ENCODE assay signal across 21 cellular contexts in the genomic region with DNA sequence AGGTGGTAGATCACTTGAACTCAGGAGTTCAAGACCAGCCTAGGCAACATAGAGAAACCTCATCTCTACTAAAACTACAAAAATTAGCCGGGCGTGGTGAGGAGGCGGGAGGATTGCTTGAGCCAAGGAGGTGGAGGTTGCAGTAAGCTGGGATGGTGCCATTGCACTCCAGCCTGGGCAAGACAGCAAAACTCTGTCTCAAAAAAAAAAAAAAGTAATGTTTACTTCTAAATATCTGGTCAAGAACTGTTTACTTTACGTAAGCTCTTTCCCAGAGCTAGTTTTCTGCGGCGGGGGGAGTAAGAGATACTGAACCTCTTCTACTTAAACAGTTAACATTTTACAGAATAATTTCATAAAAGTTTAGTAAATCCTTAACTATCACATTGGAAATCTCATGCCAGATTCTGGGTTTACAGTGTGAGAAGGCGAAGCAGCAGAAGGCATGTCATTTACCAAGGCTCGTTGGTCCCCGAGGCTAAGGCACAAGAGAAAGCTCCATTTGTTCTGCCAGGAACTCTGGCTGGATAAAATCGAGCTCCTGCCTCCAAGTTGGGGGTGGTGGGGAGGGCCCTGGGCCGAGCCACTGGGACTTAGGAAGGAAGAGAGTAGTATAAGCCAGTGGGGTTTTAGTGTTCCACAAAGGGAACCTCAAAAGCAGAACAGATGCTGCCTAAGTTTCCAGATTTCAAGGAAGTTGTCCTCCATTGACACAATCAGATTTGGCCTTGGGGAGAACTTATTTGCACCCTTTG. TPM values are rescaled to one million over a fixed set of nuclear protein-coding genes. Genes with fewer than 3 reads are reported as not detected.
A peak's percentile ranks its signal among the peaks of the same experiment; 100 is the strongest.
DNase-seq lines count a peak whose midpoint lies in the region; ATAC-seq, FAIRE-seq and TF ChIP-seq lines count a peak whose summit lies in the region.
"Had no signal": no experiment of that assay in that cellular context is flagged by ENCODE, and none has a peak within 500 bp of the region (broad histone marks: within the 10 kb centered on the region; RNA-seq: fewer than 3 reads in every experiment).

No MANE protein-coding gene starts in this region.

- TF ChIP-seq POLR2A in HepG2 (IDR thresholded peaks at IDR 0.05; ENCODE audit: insufficient read depth in 1 of 2, low read depth in 2 of 2, low read length in 2 of 2), result no peak
- TF ChIP-seq POLR2A in stomach (IDR thresholded peaks at IDR 0.05), result no peak

- TF ChIP-seq EP300 in HepG2 (IDR thresholded peaks at IDR 0.05; ENCODE audit: low read depth in 2 of 2, low read length in 2 of 2) (no peak), HepG2 (CRISPR knock-in tag; IDR thresholded peaks at IDR 0.05; ENCODE audit: borderline replicate concordance) (no peak), stomach (IDR thresholded peaks at IDR 0.05) (no peak)

- DNase-seq in HTR-8/SVneo (ENCODE audit: insufficient read length, low spot score) (no peak), HepG2 (ENCODE audit: low spot score) (no peak), stomach (no peak), NCI-H2081 treated with DMSO at 0.1 percent for 48 hours (lab: John Stamatoyannopoulos, UW) (no peak), WERI-Rb-1 (no peak)
- DNase-seq: activated CD8-positive, alpha-beta memory T cell treated with anti-CD3 and anti-CD28 coated beads, Interleukin-2, amount 10 ng/mL, durations not matched to agents 7 days and 5 days; activated effector memory CD4-positive, alpha-beta T cell treated with Interleukin-2 at 50 U/mL for 16 hours; amniotic stem cell; naive thymus-derived CD8-positive, alpha-beta T cell; NCI-H1417 treated with DMSO at 0.1 percent for 48 hours; NCI-H2171 treated with DMSO at 0.1 percent for 48 hours; NCI-H748 treated with DMSO at 0.1 percent for 48 hours; PC-9; retina; T-helper 9 cell; upper lobe of left lung had no signal

- H3K27ac Mint-ChIP-seq in dendritic cell treated with granulocyte-macrophage colony-stimulating factor and Interleukin-4, amounts not matched to agents 40 ng/mL and 50 ng/mL, for 4 days, result peak overlapping the region; percentile 65
- H3K27ac Mint-ChIP-seq: activated CD8-positive, alpha-beta memory T cell treated with anti-CD3 and anti-CD28 coated beads, Interleukin-2, amount 10 ng/mL, durations not matched to agents 7 days and 5 days; GM23338; stimulated activated effector memory CD8-positive, alpha-beta T cell treated with anti-CD3 and anti-CD28 coated beads, Interleukin-12 subunit alpha, Interleukin-12 subunit beta, amount 100 ng/mL, for 72 hours had no signal

- no peak overlapping the region for H3K9ac ChIP-seq in HepG2 (ENCODE audit: insufficient read depth, low read depth, low read length)

- no peak overlapping the region for H2AFZ ChIP-seq in HepG2 (ENCODE audit: low read length)
- H2AFZ ChIP-seq: GM23338, PC-9 had no signal

- WGBS in HepG2 (ENCODE audit: low lambda C conversion rate), result 93% methylated on average over 11 of the region's 11 CpGs
- 57 to 78% (median 73%) methylated on average over 11 of the region's 11 CpGs for WGBS in stomach, 5 donors

- no peaks in the 10 kb centered on the region for H3K9me3 ChIP-seq in HepG2 (ENCODE audit: low read length)
- H3K9me3 ChIP-seq in stomach, result no peaks in the 10 kb centered on the region
- no peaks in the 10 kb centered on the region for H3K9me3 ChIP-seq in WERI-Rb-1 (ENCODE audit: severe bottlenecking)
- H3K9me3 ChIP-seq: upper lobe of left lung had no signal

- no peak overlapping the region for H3K4me3 Mint-ChIP-seq in dendritic cell treated with granulocyte-macrophage colony-stimulating factor and Interleukin-4, amounts not matched to agents 40 ng/mL and 50 ng/mL, for 4 days
- H3K4me3 Mint-ChIP-seq: activated CD8-positive, alpha-beta memory T cell treated with anti-CD3 and anti-CD28 coated beads, Interleukin-2, amount 10 ng/mL, durations not matched to agents 7 days and 5 days; GM23338; naive thymus-derived CD8-positive, alpha-beta T cell; stimulated activated effector memory CD8-positive, alpha-beta T cell treated with anti-CD3 and anti-CD28 coated beads, Interleukin-12 subunit alpha, Interleukin-12 subunit beta, amount 100 ng/mL, for 72 hours had no signal

- H4K20me1 ChIP-seq in HepG2 (ENCODE audit: insufficient read depth, low read length), result no peaks in the 10 kb centered on the region

- H3K4me1 ChIP-seq in HepG2 (ENCODE audit: insufficient read depth, low read length) (no peaks in the 10 kb centered on the region), stomach (peaks cover 0 to 30% (median 17%) of the 10 kb centered on the region in 4 donors)
- H3K4me1 ChIP-seq: upper lobe of left lung had no signal

- peaks cover 68% of the 10 kb centered on the region for H3K36me3 Mint-ChIP-seq in dendritic cell treated with granulocyte-macrophage colony-stimulating factor and Interleukin-4, amounts not matched to agents 40 ng/mL and 50 ng/mL, for 4 days (ENCODE audit: low read depth)

- in situ Hi-C loops in HepG2 (cut with HindIII; ENCODE audit: extremely low pct_ligation_motif_present, low pct_unique_long_range_greater_than_20kb), result no loop called here

- BruUV-seq in HepG2 (replicated peaks; lab: Mats Ljungman, UMichigan), result no TSS peak

- H3K27ac ChIP-seq in HepG2 (ENCODE audit: extremely low read length, insufficient read depth, low read length) (no peak overlapping the region), stomach (peak overlapping the region in 4 of 5 donors; percentile 51 to 70 (median 60)), WERI-Rb-1 (no peak overlapping the region)
- H3K27ac ChIP-seq: PC-9 had no signal

- FAIRE-seq in HTR-8/SVneo (lab: Jason Lieb, UNC) (peak; percentile 9), HepG2 (lab: Jason Lieb, UNC) (no peak)

- H3K27me3 Mint-ChIP-seq in dendritic cell treated with granulocyte-macrophage colony-stimulating factor and Interleukin-4, amounts not matched to agents 40 ng/mL and 50 ng/mL, for 4 days, result no peaks in the 10 kb centered on the region
- H3K27me3 Mint-ChIP-seq: activated CD8-positive, alpha-beta memory T cell treated with anti-CD3 and anti-CD28 coated beads, Interleukin-2, amount 10 ng/mL, durations not matched to agents 7 days and 5 days; naive thymus-derived CD8-positive, alpha-beta T cell had no signal

- H3K79me2 ChIP-seq in HepG2 (ENCODE audit: insufficient read depth, low read length), result no peaks in the 10 kb centered on the region

- H3K9me3 Mint-ChIP-seq in dendritic cell treated with granulocyte-macrophage colony-stimulating factor and Interleukin-4, amounts not matched to agents 40 ng/mL and 50 ng/mL, for 4 days, result no peaks in the 10 kb centered on the region
- H3K9me3 Mint-ChIP-seq: GM23338; naive thymus-derived CD8-positive, alpha-beta T cell; stimulated activated effector memory CD8-positive, alpha-beta T cell treated with anti-CD3 and anti-CD28 coated beads, Interleukin-12 subunit alpha, Interleukin-12 subunit beta, amount 100 ng/mL, for 72 hours had no signal

- H3K27me3 ChIP-seq in HepG2 (ENCODE audit: control insufficient read depth in 1 of 2, insufficient read depth in 2 of 2, low read length in 2 of 2), result no peaks in the 10 kb centered on the region
- no peaks in the 10 kb centered on the region for H3K27me3 ChIP-seq in stomach
- H3K27me3 ChIP-seq in WERI-Rb-1 (ENCODE audit: insufficient read depth, low read depth, severe bottlenecking), result no peaks in the 10 kb centered on the region
- H3K27me3 ChIP-seq: upper lobe of left lung had no signal

- H3K36me3 ChIP-seq in HepG2 (replicated peaks in 1 of 2; ENCODE audit: control insufficient read depth in 1 of 2, insufficient read depth in 2 of 2, low read length in 2 of 2) (peaks cover 41 to 57% of the 10 kb centered on the region in 2 experiments), stomach (peaks cover 20 to 78% (median 62%) of the 10 kb centered on the region in 4 donors), WERI-Rb-1 (peaks cover 32% of the 10 kb centered on the region)

- TF ChIP-seq CTCF in HepG2 (CRISPR knock-in tag; IDR thresholded peaks at IDR 0.05) (no peak), stomach (IDR thresholded peaks at IDR 0.05) (no peak), WERI-Rb-1 (IDR thresholded peaks at IDR 0.05; ENCODE audit: low read depth, low read length) (no peak)

- CTCF ChIA-PET in HepG2 (lab: Yijun Ruan, JAX; ENCODE audit: low intra/inter-chr PET ratio, low total read pairs), result no interaction called here

- intact Hi-C loops in dendritic cell treated with granulocyte-macrophage colony-stimulating factor and Interleukin-4, amounts not matched to agents 40 ng/mL and 50 ng/mL, for 4 days (cut with micrococcal nuclease), result loop anchor here (5.0 kb wide), 1 partner anchor 36 kb away; no protein-coding TSS in a partner anchor
- intact Hi-C loops in HepG2 (cut with micrococcal nuclease; ENCODE audit: unreplicated experiment), result no loop called here
- intact Hi-C loops in stomach (cut with DNase I; ENCODE audit: low total_unique reads), result no loop called here

- no peak for ATAC-seq in HepG2
- ATAC-seq in HG03460 (IDR thresholded peaks at IDR 0.05; ENCODE audit: unreplicated experiment), result no peak
- no peak for ATAC-seq in GM19397 (IDR thresholded peaks at IDR 0.05; ENCODE audit: unreplicated experiment)
- ATAC-seq: activated CD8-positive, alpha-beta memory T cell treated with anti-CD3 and anti-CD28 coated beads, Interleukin-2, amount 10 ng/mL, durations not matched to agents 7 days and 5 days; GM23338; naive thymus-derived CD8-positive, alpha-beta T cell; stimulated activated effector memory CD8-positive, alpha-beta T cell treated with anti-CD3 and anti-CD28 coated beads, Interleukin-12 subunit alpha, Interleukin-12 subunit beta, amount 100 ng/mL, for 72 hours had no signal

- peaks cover 23% of the 10 kb centered on the region for H3K4me1 Mint-ChIP-seq in dendritic cell treated with granulocyte-macrophage colony-stimulating factor and Interleukin-4, amounts not matched to agents 40 ng/mL and 50 ng/mL, for 4 days (ENCODE audit: low read depth)
- H3K4me1 Mint-ChIP-seq: GM23338; stimulated activated effector memory CD8-positive, alpha-beta T cell treated with anti-CD3 and anti-CD28 coated beads, Interleukin-12 subunit alpha, Interleukin-12 subunit beta, amount 100 ng/mL, for 72 hours had no signal

- H3K4me3 ChIP-seq in HepG2 (replicated peaks in 1 of 3; ENCODE audit: insufficient read depth in 1 of 3, low read depth in 2 of 3, low read length in 3 of 3) (no peak overlapping the region), stomach (no peak overlapping the region), WERI-Rb-1 (ENCODE audit: low read depth, low read length) (no peak overlapping the region)
- H3K4me3 ChIP-seq: GM23338, PC-9, upper lobe of left lung had no signal

- H3K4me2 ChIP-seq in HepG2 (ENCODE audit: low read depth, low read length), result no peak overlapping the region
- H3K4me2 ChIP-seq: GM23338, PC-9 had no signal

- TF ChIP-seq RAD21 in HepG2 (CRISPR knock-in tag; IDR thresholded peaks at IDR 0.05), result no peak

- POLR2A ChIA-PET in HepG2 (lab: Yijun Ruan, JAX), result no interaction called here

RNA-seq across cellular contexts. Expression of a gene that starts 41.6 kb away (rescaled TPM):
- 60.8 and 89.4 TPM in 2 replicates for total RNA-seq in HepG2 (2016; rRNA removed; fragmentation: Illumina TruSeq; extraction: Trizol)
- 12.9 and 14.8 TPM in 2 replicates for total RNA-seq in HepG2 (2016; cell fraction: cytosol; rRNA removed; fragmentation: Illumina TruSeq; extraction: Trizol; ENCODE audit: low read depth)
- 57.7 and 87.7 TPM in 2 replicates for total RNA-seq in HepG2 (2016; cell fraction: insoluble cytoplasmic fraction; rRNA removed; fragmentation: Illumina TruSeq; extraction: Trizol)
- 22.8 and 23.2 TPM in 2 replicates for total RNA-seq in HepG2 (2016; cell fraction: membrane; rRNA removed; fragmentation: Illumina TruSeq; extraction: Trizol)
- total RNA-seq in HepG2 (2016; cell fraction: nucleus; rRNA removed; fragmentation: Illumina TruSeq; extraction: Trizol), result 61.8 and 69.9 TPM in 2 replicates
- 44.0 and 44.6 TPM in 2 replicates for polyA plus RNA-seq in HepG2 (2011; rRNA removed)
- polyA plus RNA-seq in HepG2 (2011; cell fraction: cytosol; rRNA removed), result 26.6 and 34.6 TPM in 2 replicates
- 49.9 and 56.4 TPM in 2 replicates for polyA plus RNA-seq in HepG2 (2011; cell fraction: nucleus; rRNA removed)
- 42.2 and 43.8 TPM in 2 replicates for polyA plus RNA-seq in HepG2 (2012)
- 1.1 TPM in 2 replicates for polyA plus RNA-seq in HepG2 (2016; cell fraction: cytosol; fragmentation: Illumina TruSeq; extraction: Trizol; ENCODE audit: low read depth)
- 38.0 and 39.6 TPM in 2 replicates for polyA plus RNA-seq in HepG2 (2016; cell fraction: insoluble cytoplasmic fraction; fragmentation: Illumina TruSeq; extraction: Trizol; ENCODE audit: low read depth)
- 3.0 and 3.5 TPM in 2 replicates for polyA plus RNA-seq in HepG2 (2016; cell fraction: membrane; fragmentation: Illumina TruSeq; extraction: Trizol; ENCODE audit: low read depth)
- 60.6 and 68.6 TPM in 2 replicates for polyA plus RNA-seq in HepG2 (2016; cell fraction: nucleus; fragmentation: Illumina TruSeq; extraction: Trizol; ENCODE audit: insufficient read depth, low read depth)
- polyA minus RNA-seq in HepG2 (2011; rRNA and poly(A)+ RNA removed; ENCODE audit: low replicate concordance), result 69.3 and 130 TPM in 2 replicates
- 69.6 and 83.1 TPM in 2 replicates for polyA minus RNA-seq in HepG2 (2011; cell fraction: cytosol; rRNA and poly(A)+ RNA removed)
- 96.2 and 117 TPM in 2 replicates for polyA minus RNA-seq in HepG2 (2011; cell fraction: nucleus; rRNA and poly(A)+ RNA removed)
- 100 to 1,000 TPM in 1 of 5 donors, 10 to 100 TPM in 4; 27.4 to 127 (median 43.5) TPM for total RNA-seq in stomach
- 1 to 10 TPM; 6.5 to 9.0 (median 7.5) TPM for polyA plus RNA-seq in stomach

Comparison
In these comparisons a context has a peak if more than half of its experiments do, and no peak if none do; other contexts are left out.
1. H3K27ac ChIP-seq: peak in stomach (4 of 5); none in HepG2 (single experiment) and WERI-Rb-1 (single experiment).